ENCODE assay signal across 21 cellular contexts in the genomic region with DNA sequence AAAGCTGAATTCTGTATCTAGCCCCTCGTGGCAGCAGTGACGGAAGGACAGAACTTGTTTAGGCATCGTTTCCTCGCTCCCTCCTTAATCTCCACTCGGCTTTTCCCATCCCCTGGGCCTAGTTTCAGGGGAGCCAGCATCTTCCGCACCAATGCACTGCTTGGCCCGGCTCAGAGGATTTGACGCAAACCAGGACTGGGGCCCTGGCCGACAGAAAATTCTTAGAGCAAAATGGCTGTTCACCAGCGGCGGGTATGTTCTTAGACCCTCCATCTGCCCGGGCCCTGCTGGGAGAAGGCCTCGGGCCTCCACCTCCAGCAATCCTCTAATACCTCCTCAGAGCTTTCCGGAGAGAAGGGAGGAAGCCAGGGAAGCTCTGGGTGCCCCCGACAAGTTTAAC. TPM values are rescaled to one million over a fixed set of nuclear protein-coding genes. Genes with fewer than 3 reads are reported as not detected.
A peak's percentile ranks its signal among the peaks of the same experiment; 100 is the strongest.
DNase-seq lines count a peak whose midpoint lies in the region; ATAC-seq, FAIRE-seq and TF ChIP-seq lines count a peak whose summit lies in the region.
"Had no signal": no experiment of that assay in that cellular context is flagged by ENCODE, and none has a peak within 500 bp of the region (broad histone marks: within the 10 kb centered on the region; RNA-seq: fewer than 3 reads in every experiment).

No MANE protein-coding gene starts in this region.

- POLR2A ChIA-PET in HepG2 (lab: Yijun Ruan, JAX), result no interaction called here

- no peak overlapping the region for H3K4me3 Mint-ChIP-seq in endodermal cell
- H3K4me3 Mint-ChIP-seq: CD4-positive, CD25-positive, alpha-beta regulatory T cell had no signal

- CTCF ChIA-PET in HepG2 (lab: Yijun Ruan, JAX; ENCODE audit: low intra/inter-chr PET ratio, low total read pairs), result no interaction called here

- H3K23ac ChIP-seq in neuronal stem cell (ENCODE audit: low read depth, low read length, poor library complexity), result no peak overlapping the region

- H3K4me1 ChIP-seq in right lobe of liver (peaks cover 0 to 3% (median 0%) of the 10 kb centered on the region in 4 donors), HepG2 (ENCODE audit: insufficient read depth, low read length) (peaks cover 21% of the 10 kb centered on the region), endodermal cell (ENCODE audit: control insufficient read depth, insufficient read depth, low read length) (no peaks in the 10 kb centered on the region), neuronal stem cell (ENCODE audit: control insufficient read depth in 2 of 2, insufficient read depth in 1 of 2, low read depth in 1 of 2, low read length in 2 of 2) (peaks cover 0 to 17% of the 10 kb centered on the region in 2 donors), thyroid gland (peaks cover 0 to 7% of the 10 kb centered on the region in 2 donors)
- H3K4me1 ChIP-seq: gastrocnemius medialis had no signal

- H4K91ac ChIP-seq in neuronal stem cell (ENCODE audit: low read depth, low read length, poor library complexity), result no peak overlapping the region

- H3K36me3 Mint-ChIP-seq in endodermal cell (ENCODE audit: low read depth), result peaks cover 9% of the 10 kb centered on the region
- H3K36me3 Mint-ChIP-seq: CD4-positive, CD25-positive, alpha-beta regulatory T cell had no signal

- TF ChIP-seq CTCF in right lobe of liver (IDR thresholded peaks at IDR 0.05), result no peak
- no peak for TF ChIP-seq CTCF in HepG2 (CRISPR knock-in tag; IDR thresholded peaks at IDR 0.05)
- no peak for TF ChIP-seq CTCF in endodermal cell (conservative IDR thresholded peaks at IDR 0.05)
- no peak for TF ChIP-seq CTCF in thyroid gland (IDR thresholded peaks at IDR 0.05)

- no peak overlapping the region for H2BK120ac ChIP-seq in neuronal stem cell (ENCODE audit: low read depth, low read length)

- no TSS peak for BruUV-seq in HepG2 (replicated peaks; lab: Mats Ljungman, UMichigan)

- DNase-seq in right lobe of liver (peak in 2 of 3 donors; percentile 10 to 37), HepG2 (ENCODE audit: low spot score) (no peak), endodermal cell (no peak), neuronal stem cell (ENCODE audit: low spot score) (no peak), NCI-H146 treated with DMSO at 0.1 percent for 48 hours (lab: John Stamatoyannopoulos, UW; ENCODE audit: unreplicated experiment) (no peak), thyroid gland (no peak), NCI-H526 treated with DMSO at 0.1 percent for 48 hours (lab: John Stamatoyannopoulos, UW) (no peak)
- DNase-seq: activated CD8-positive, alpha-beta memory T cell treated with anti-CD3 and anti-CD28 coated beads, Interleukin-2, amount 50 U/mL, for 48 hours; activated gamma-delta T cell treated with Interleukin-2 at 50 U/mL for 16 hours; CD4-positive, CD25-positive, alpha-beta regulatory T cell; gastrocnemius medialis; IMR-90; kidney glomerular epithelial cell; NCI-H1417 treated with DMSO at 0.1 percent for 48 hours; NCI-H2171; NCI-H524 treated with DMSO at 0.1 percent for 48 hours; stimulated activated CD4-positive, alpha-beta T cell treated with anti-CD3 and anti-CD28 coated beads, Interleukin-15, amount 100 ng/mL, for 24 hours had no signal

- TF ChIP-seq EP300 in HepG2 (IDR thresholded peaks at IDR 0.05; ENCODE audit: low read depth in 2 of 2, low read length in 2 of 2), result no peak
- TF ChIP-seq EP300 in HepG2 (CRISPR knock-in tag; IDR thresholded peaks at IDR 0.05; ENCODE audit: borderline replicate concordance), result no peak

- H2BK5ac ChIP-seq in neuronal stem cell (ENCODE audit: low read length), result no peak overlapping the region

- H3K9ac ChIP-seq in HepG2 (ENCODE audit: insufficient read depth, low read depth, low read length) (no peak overlapping the region), endodermal cell (ENCODE audit: extremely low read depth, low read length, poor library complexity, severe bottlenecking) (no peak overlapping the region), neuronal stem cell (ENCODE audit: low read depth, low read length, poor library complexity) (no peak overlapping the region)

- H3K4me3 ChIP-seq in right lobe of liver (no peak overlapping the region), HepG2 (replicated peaks in 1 of 3; ENCODE audit: insufficient read depth in 1 of 3, low read depth in 2 of 3, low read length in 3 of 3) (no peak overlapping the region), endodermal cell (ENCODE audit: low read length) (no peak overlapping the region), neuronal stem cell (ENCODE audit: low read length in 2 of 2) (no peak overlapping the region), thyroid gland (replicated peaks in 1 of 3) (no peak overlapping the region)
- H3K4me3 ChIP-seq: gastrocnemius medialis had no signal

- no peak overlapping the region for H3K14ac ChIP-seq in neuronal stem cell (ENCODE audit: low read length)

- no peak overlapping the region for H3K4me2 ChIP-seq in HepG2 (ENCODE audit: low read depth, low read length)
- H3K4me2 ChIP-seq in neuronal stem cell (ENCODE audit: insufficient read depth, low read length, poor library complexity, severe bottlenecking), result no peak overlapping the region

- H4K20me1 ChIP-seq in HepG2 (ENCODE audit: insufficient read depth, low read length), result no peaks in the 10 kb centered on the region

- H2BK12ac ChIP-seq in neuronal stem cell (ENCODE audit: low read length), result no peak overlapping the region

- no peak for TF ChIP-seq POLR2A in right lobe of liver (IDR thresholded peaks at IDR 0.05)
- no peak for TF ChIP-seq POLR2A in HepG2 (IDR thresholded peaks at IDR 0.05; ENCODE audit: insufficient read depth in 1 of 2, low read depth in 2 of 2, low read length in 2 of 2)
- TF ChIP-seq POLR2A in thyroid gland (IDR thresholded peaks at IDR 0.05), result no peak

- peaks cover 11% of the 10 kb centered on the region for H3K79me2 ChIP-seq in HepG2 (ENCODE audit: insufficient read depth, low read length)

- H3K36me3 ChIP-seq in right lobe of liver (no peaks in the 10 kb centered on the region), HepG2 (replicated peaks in 1 of 2; ENCODE audit: control insufficient read depth in 1 of 2, insufficient read depth in 2 of 2, low read length in 2 of 2) (peaks cover 5 to 18% of the 10 kb centered on the region in 2 experiments; a peak in 2 of 5 replicates), endodermal cell (ENCODE audit: control insufficient read depth, insufficient read depth, low read length) (peaks cover 6% of the 10 kb centered on the region), neuronal stem cell (replicated peaks in 1 of 2; ENCODE audit: control insufficient read depth in 2 of 2, insufficient read depth in 2 of 2, low read length in 2 of 2) (peaks cover 1 to 47% of the 10 kb centered on the region in 2 donors), thyroid gland (no peaks in the 10 kb centered on the region)
- H3K36me3 ChIP-seq: gastrocnemius medialis had no signal

- in situ Hi-C loops in HepG2 (cut with HindIII; ENCODE audit: extremely low pct_ligation_motif_present, low pct_unique_long_range_greater_than_20kb), result no loop called here

- 92% methylated on average over 9 of the region's 15 CpGs for WGBS in right lobe of liver (ENCODE audit: insufficient coverage, low coverage, low lambda C conversion rate, missing lambda C conversion rate)
- 94% methylated on average over 15 of the region's 15 CpGs for WGBS in HepG2 (ENCODE audit: low lambda C conversion rate)
- WGBS in endodermal cell (ENCODE audit: insufficient coverage in 1 of 2, insufficient read length in 1 of 2), 2 experiments, result 92 to 93% methylated on average over 12 to 15 of the region's 15 CpGs
- WGBS in neuronal stem cell (ENCODE audit: extremely low coverage in 2 of 2, insufficient read length in 2 of 2, insufficient replicate concordance in 1 of 2), 2 donors, result no CpG with 5 or more reads among the region's 15 CpGs
- WGBS in thyroid gland, 2 donors, result 85 to 91% methylated on average over 15 of the region's 15 CpGs

- peak overlapping the region; percentile 41 for H3K18ac ChIP-seq in neuronal stem cell (ENCODE audit: low read length)

- H3K27me3 Mint-ChIP-seq in endodermal cell (ENCODE audit: insufficient read depth), result no peaks in the 10 kb centered on the region

- intact Hi-C loops in right lobe of liver (cut with DNase I), result loop anchor here (10.0 kb wide), 3 partner anchors 56 to 176 kb away; no protein-coding TSS in a partner anchor
- intact Hi-C loops in HepG2 (cut with micrococcal nuclease; ENCODE audit: unreplicated experiment), result no loop called here
- intact Hi-C loops in thyroid gland (cut with DNase I), result no loop called here

- no peaks in the 10 kb centered on the region for H3K9me3 Mint-ChIP-seq in endodermal cell
- H3K9me3 Mint-ChIP-seq: CD4-positive, CD25-positive, alpha-beta regulatory T cell had no signal

- H3K4me1 Mint-ChIP-seq in endodermal cell, result peaks cover 9% of the 10 kb centered on the region

- H2AK5ac ChIP-seq in neuronal stem cell (ENCODE audit: low read depth, low read length), result no peak overlapping the region

- no peaks in the 10 kb centered on the region for H3K9me3 ChIP-seq in right lobe of liver
- H3K9me3 ChIP-seq in HepG2 (ENCODE audit: low read length), result no peaks in the 10 kb centered on the region
- no peaks in the 10 kb centered on the region for H3K9me3 ChIP-seq in endodermal cell (ENCODE audit: control insufficient read depth, low read length)
- no peaks in the 10 kb centered on the region for H3K9me3 ChIP-seq in neuronal stem cell (replicated peaks in 1 of 2; ENCODE audit: control insufficient read depth in 2 of 2, insufficient read depth in 1 of 2, low read depth in 1 of 2, low read length in 2 of 2)
- no peaks in the 10 kb centered on the region for H3K9me3 ChIP-seq in thyroid gland
- H3K9me3 ChIP-seq: gastrocnemius medialis had no signal

- H2AFZ ChIP-seq in HepG2 (ENCODE audit: low read length) (no peak overlapping the region), neuronal stem cell (ENCODE audit: low read length) (no peak overlapping the region)

- H3K27me3 ChIP-seq in right lobe of liver, result no peaks in the 10 kb centered on the region
- no peaks in the 10 kb centered on the region for H3K27me3 ChIP-seq in HepG2 (ENCODE audit: control insufficient read depth in 1 of 2, insufficient read depth in 2 of 2, low read length in 2 of 2)
- H3K27me3 ChIP-seq in endodermal cell (ENCODE audit: control insufficient read depth, insufficient read depth, low read length, poor library complexity, severe bottlenecking), result no peaks in the 10 kb centered on the region
- H3K27me3 ChIP-seq in neuronal stem cell (ENCODE audit: control insufficient read depth in 3 of 3, insufficient read depth in 3 of 3, low read depth in 1 of 3, low read length in 3 of 3), result no peaks in the 10 kb centered on the region
- H3K27me3 ChIP-seq in thyroid gland, result no peaks in the 10 kb centered on the region
- H3K27me3 ChIP-seq: gastrocnemius medialis had no signal

- H3K27ac ChIP-seq in right lobe of liver, result no peak overlapping the region
- no peak overlapping the region for H3K27ac ChIP-seq in HepG2 (ENCODE audit: extremely low read length, insufficient read depth, low read length)
- no peak overlapping the region for H3K27ac ChIP-seq in endodermal cell (ENCODE audit: low read depth, low read length)
- H3K27ac ChIP-seq in neuronal stem cell (replicated peaks; ENCODE audit: low read length), result no peak overlapping the region
- no peak overlapping the region for H3K27ac ChIP-seq in thyroid gland
- H3K27ac ChIP-seq: gastrocnemius medialis, RWPE1 had no signal

- H3K27ac Mint-ChIP-seq in endodermal cell, result peak overlapping the region; percentile 20
- H3K27ac Mint-ChIP-seq: CD4-positive, CD25-positive, alpha-beta regulatory T cell had no signal

- TF ChIP-seq RAD21 in HepG2 (CRISPR knock-in tag; IDR thresholded peaks at IDR 0.05), result no peak

- no peak overlapping the region for H3K4ac ChIP-seq in neuronal stem cell (ENCODE audit: low read length)

- ATAC-seq in right lobe of liver (no peak), HepG2 (no peak), GM21576 (IDR thresholded peaks at IDR 0.05; ENCODE audit: unreplicated experiment) (no peak)
- ATAC-seq: esophagus mucosa, gastrocnemius medialis had no signal

- no peak for FAIRE-seq in HepG2 (lab: Jason Lieb, UNC)
- FAIRE-seq: G401.6 had no signal

- H3K79me1 ChIP-seq in neuronal stem cell (ENCODE audit: low read depth, low read length), result no peaks in the 10 kb centered on the region

- H4K8ac ChIP-seq in neuronal stem cell (ENCODE audit: low read depth, low read length), result no peak overlapping the region

- H2BK15ac ChIP-seq in neuronal stem cell (ENCODE audit: low read length), result no peak overlapping the region

RNA-seq across cellular contexts. Expression of gene TBC1D16, which starts 54.6 kb away (rescaled TPM):
- total RNA-seq in right lobe of liver (10 to 100 TPM in 4 of 6 experiments, 1 to 10 TPM in 2; 5.8 to 21.0 (median 14.4) TPM), HepG2 (2016; rRNA removed; fragmentation: Illumina TruSeq; extraction: Trizol) (24.7 and 24.9 TPM in 2 replicates), endodermal cell (100 to 1,000 TPM in 1 of 2 donors, 10 to 100 TPM in 1; 88.2 to 116 TPM), thyroid gland (10 to 100 TPM; 25.4 to 32.2 (median 29.8) TPM)
- total RNA-seq in HepG2 (2016; cell fraction: cytosol; rRNA removed; fragmentation: Illumina TruSeq; extraction: Trizol; ENCODE audit: low read depth), result 4.0 and 5.5 TPM in 2 replicates
- 22.2 and 25.3 TPM in 2 replicates for total RNA-seq in HepG2 (2016; cell fraction: insoluble cytoplasmic fraction; rRNA removed; fragmentation: Illumina TruSeq; extraction: Trizol)
- 15.6 and 15.7 TPM in 2 replicates for total RNA-seq in HepG2 (2016; cell fraction: membrane; rRNA removed; fragmentation: Illumina TruSeq; extraction: Trizol)
- total RNA-seq in HepG2 (2016; cell fraction: nucleus; rRNA removed; fragmentation: Illumina TruSeq; extraction: Trizol), result 18.9 and 20.0 TPM in 2 replicates
- polyA plus RNA-seq in HepG2 (2011; rRNA removed), result 14.9 and 18.6 TPM in 2 replicates
- polyA plus RNA-seq in HepG2 (2011; cell fraction: cytosol; rRNA removed), result 10.0 and 12.5 TPM in 2 replicates
- 35.5 and 43.5 TPM in 2 replicates for polyA plus RNA-seq in HepG2 (2011; cell fraction: nucleus; rRNA removed)
- 20.5 and 25.8 TPM in 2 replicates for polyA plus RNA-seq in HepG2 (2012)
- 3.1 and 3.8 TPM in 2 replicates for polyA plus RNA-seq in HepG2 (2016; cell fraction: cytosol; fragmentation: Illumina TruSeq; extraction: Trizol; ENCODE audit: low read depth)
- 10.7 and 16.1 TPM in 2 replicates for polyA plus RNA-seq in HepG2 (2016; cell fraction: insoluble cytoplasmic fraction; fragmentation: Illumina TruSeq; extraction: Trizol; ENCODE audit: low read depth)
- polyA plus RNA-seq in HepG2 (2016; cell fraction: membrane; fragmentation: Illumina TruSeq; extraction: Trizol; ENCODE audit: low read depth), result 8.3 and 8.6 TPM in 2 replicates
- polyA plus RNA-seq in HepG2 (2016; cell fraction: nucleus; fragmentation: Illumina TruSeq; extraction: Trizol; ENCODE audit: insufficient read depth, low read depth), result 19.8 and 20.3 TPM in 2 replicates
- 7.0 and 54.0 TPM in 2 replicates for polyA minus RNA-seq in HepG2 (2011; rRNA and poly(A)+ RNA removed; ENCODE audit: low replicate concordance)
- polyA minus RNA-seq in HepG2 (2011; cell fraction: cytosol; rRNA and poly(A)+ RNA removed), result 16.7 and 20.3 TPM in 2 replicates
- polyA minus RNA-seq in HepG2 (2011; cell fraction: nucleus; rRNA and poly(A)+ RNA removed), result 27.6 and 28.5 TPM in 2 replicates
- polyA plus RNA-seq in endodermal cell (2013, experiment 1 of 2), result 56.3 TPM
- 53.8 TPM for polyA plus RNA-seq in endodermal cell (2013, experiment 2 of 2)
- polyA plus RNA-seq in neuronal stem cell (2013, experiment 1 of 2), result 23.3 TPM
- 22.9 TPM for polyA plus RNA-seq in neuronal stem cell (2013, experiment 2 of 2)

RNA-seq across cellular contexts. Expression of gene CCDC40, which starts 55.4 kb away (rescaled TPM):
- total RNA-seq in right lobe of liver (1 to 10 TPM; 1.7 to 3.1 (median 2.1) TPM), HepG2 (2016; rRNA removed; fragmentation: Illumina TruSeq; extraction: Trizol) (3.8 and 5.5 TPM in 2 replicates), endodermal cell (10 to 100 TPM; 21.7 to 38.9 TPM), thyroid gland (10 to 100 TPM in 2 of 4 donors, 1 to 10 TPM in 2; 6.7 to 17.3 (median 9.4) TPM)
- total RNA-seq in HepG2 (2016; cell fraction: cytosol; rRNA removed; fragmentation: Illumina TruSeq; extraction: Trizol; ENCODE audit: low read depth), result 46.8 and 47.3 TPM in 2 replicates
- 2.3 and 7.7 TPM in 2 replicates for total RNA-seq in HepG2 (2016; cell fraction: insoluble cytoplasmic fraction; rRNA removed; fragmentation: Illumina TruSeq; extraction: Trizol)
- 11.8 and 13.0 TPM in 2 replicates for total RNA-seq in HepG2 (2016; cell fraction: membrane; rRNA removed; fragmentation: Illumina TruSeq; extraction: Trizol)
- 6.5 and 8.4 TPM in 2 replicates for total RNA-seq in HepG2 (2016; cell fraction: nucleus; rRNA removed; fragmentation: Illumina TruSeq; extraction: Trizol)
- 4.1 and 4.8 TPM in 2 replicates for polyA plus RNA-seq in HepG2 (2011; rRNA removed)
- 1.4 TPM in 2 replicates for polyA plus RNA-seq in HepG2 (2011; cell fraction: cytosol; rRNA removed)
- 17.6 and 21.2 TPM in 2 replicates for polyA plus RNA-seq in HepG2 (2011; cell fraction: nucleus; rRNA removed)
- 2.2 and 4.3 TPM in 2 replicates for polyA plus RNA-seq in HepG2 (2012)
- 0.32 and 0.43 TPM in 2 replicates for polyA plus RNA-seq in HepG2 (2016; cell fraction: cytosol; fragmentation: Illumina TruSeq; extraction: Trizol; ENCODE audit: low read depth)
- 2.2 and 2.4 TPM in 2 replicates for polyA plus RNA-seq in HepG2 (2016; cell fraction: insoluble cytoplasmic fraction; fragmentation: Illumina TruSeq; extraction: Trizol; ENCODE audit: low read depth)
- polyA plus RNA-seq in HepG2 (2016; cell fraction: membrane; fragmentation: Illumina TruSeq; extraction: Trizol; ENCODE audit: low read depth), result 0.74 and 0.84 TPM in 2 replicates
- 19.3 and 21.2 TPM in 2 replicates for polyA plus RNA-seq in HepG2 (2016; cell fraction: nucleus; fragmentation: Illumina TruSeq; extraction: Trizol; ENCODE audit: insufficient read depth, low read depth)
- 3.0 and 3.8 TPM in 2 replicates for polyA minus RNA-seq in HepG2 (2011; rRNA and poly(A)+ RNA removed; ENCODE audit: low replicate concordance)
- 1.8 and 4.1 TPM in 2 replicates for polyA minus RNA-seq in HepG2 (2011; cell fraction: cytosol; rRNA and poly(A)+ RNA removed)
- polyA minus RNA-seq in HepG2 (2011; cell fraction: nucleus; rRNA and poly(A)+ RNA removed), result 7.0 and 8.0 TPM in 2 replicates
- polyA plus RNA-seq in endodermal cell (2013, experiment 1 of 2), result 16.3 TPM
- 14.2 TPM for polyA plus RNA-seq in endodermal cell (2013, experiment 2 of 2)
- 5.8 TPM for polyA plus RNA-seq in neuronal stem cell (2013, experiment 1 of 2)
- 6.3 TPM for polyA plus RNA-seq in neuronal stem cell (2013, experiment 2 of 2)
- polyA plus RNA-seq: CD4-positive, CD25-positive, alpha-beta regulatory T cell had no signal

Comparison
In these comparisons a context has a peak if more than half of its experiments do, and no peak if none do; other contexts are left out.
1. DNase-seq: peak in right lobe of liver (2 of 3); none in HepG2 (single experiment), endodermal cell (single experiment), neuronal stem cell (single experiment), NCI-H146 treated with DMSO at 0.1 percent for 48 hours (single experiment), thyroid gland (0 of 2) and NCI-H526 treated with DMSO at 0.1 percent for 48 hours (single experiment).
2. intact Hi-C loops: an anchor here in right lobe of liver (10.0 kb wide); none called in HepG2 and thyroid gland.